Comparison of ENCODE assay signal across 14 cellular contexts in genomic region chr2:221997100-221997499, GRCh38.
DNase-seq lines count a peak whose midpoint lies in the region; ATAC-seq and TF ChIP-seq lines count a peak whose summit lies in the region.
"Had no signal": no experiment of that assay in that cellular context is flagged by ENCODE, and none has a peak within 500 bp of the region (broad histone marks: within the 10 kb centered on the region; RNA-seq: fewer than 3 reads in every experiment).

No MANE protein-coding gene starts in this region.

- intact Hi-C loops in Panc1 (cut with micrococcal nuclease; ENCODE audit: unreplicated experiment): no loop called here
- intact Hi-C loops in activated CD4-positive, alpha-beta memory T cell treated with anti-CD3 and anti-CD28 coated beads for 36 hours (cut with micrococcal nuclease): no loop called here

- DNase-seq in GM03348 (ENCODE audit: low spot score) (peak; percentile 27), Panc1 (ENCODE audit: low read depth, low spot score) (peak; percentile 2), osteoblast (ENCODE audit: insufficient read length, low spot score, missing footprints) (peak; percentile 45), NOMO-1 treated with DMSO at 0.1 percent for 48 hours (lab: John Stamatoyannopoulos, UW; ENCODE audit: unreplicated experiment) (no peak)
- no peak for DNase-seq in activated CD4-positive, alpha-beta memory T cell treated with anti-CD3 and anti-CD28 coated beads for 36 hours
- DNase-seq: activated CD4-positive, alpha-beta T cell treated with anti-CD3 and anti-CD28 coated beads, Interleukin-2, amount 10 ng/mL, durations not matched to agents 24 days and 14 days; Kasumi-1; left colon; nucleus accumbens had no signal

- H4K20me1 ChIP-seq in osteoblast (ENCODE audit: insufficient read depth, low read length): no peaks in the 10 kb centered on the region

- no peaks in the 10 kb centered on the region for H3K4me1 Mint-ChIP-seq in activated CD4-positive, alpha-beta memory T cell treated with anti-CD3 and anti-CD28 coated beads for 36 hours (ENCODE audit: low read depth)
- H3K4me1 Mint-ChIP-seq: activated CD4-positive, alpha-beta T cell treated with anti-CD3 and anti-CD28 coated beads, Interleukin-2, amount 10 ng/mL, durations not matched to agents 24 days and 14 days; activated naive CD4-positive, alpha-beta T cell treated with anti-CD3 and anti-CD28 coated beads, Interleukin-2, amount 50 U/mL, for 24 hours had no signal

- no peaks in the 10 kb centered on the region for H3K27me3 ChIP-seq in Panc1 (ENCODE audit: control insufficient read depth, insufficient read depth, low read length)
- no peaks in the 10 kb centered on the region for H3K27me3 ChIP-seq in osteoblast (ENCODE audit: insufficient read depth, low read length)

- H3K9me3 ChIP-seq in Panc1 (ENCODE audit: control insufficient read depth, insufficient read depth, low read depth, low read length): no peaks in the 10 kb centered on the region
- no peaks in the 10 kb centered on the region for H3K9me3 ChIP-seq in osteoblast (ENCODE audit: low read depth, low read length)

- no peak overlapping the region for H3K4me3 Mint-ChIP-seq in activated CD4-positive, alpha-beta memory T cell treated with anti-CD3 and anti-CD28 coated beads for 36 hours
- H3K4me3 Mint-ChIP-seq: activated CD4-positive, alpha-beta T cell treated with anti-CD3 and anti-CD28 coated beads, Interleukin-2, amount 10 ng/mL, durations not matched to agents 24 days and 14 days; activated naive CD4-positive, alpha-beta T cell treated with anti-CD3 and anti-CD28 coated beads, Interleukin-2, amount 50 U/mL, for 24 hours had no signal

- POLR2A ChIA-PET in Panc1 (lab: Charles Lee): no interaction called here
- POLR2A ChIA-PET in activated CD4-positive, alpha-beta memory T cell treated with anti-CD3 and anti-CD28 coated beads for 36 hours (lab: Charles Lee): no interaction called here

- CTCF ChIA-PET in Panc1 (lab: Charles Lee): no interaction called here
- CTCF ChIA-PET in activated CD4-positive, alpha-beta memory T cell treated with anti-CD3 and anti-CD28 coated beads for 36 hours (lab: Charles Lee): no interaction called here

- H3K36me3 ChIP-seq in Panc1 (ENCODE audit: control insufficient read depth, insufficient read depth, low read length) (no peaks in the 10 kb centered on the region), osteoblast (ENCODE audit: insufficient read depth, low read length) (no peaks in the 10 kb centered on the region)

- H2AFZ ChIP-seq in osteoblast (ENCODE audit: low read length): no peak overlapping the region

- no peak overlapping the region for H3K4me2 ChIP-seq in osteoblast (ENCODE audit: insufficient read depth, low read length)

- no peaks in the 10 kb centered on the region for H3K79me2 ChIP-seq in osteoblast (ENCODE audit: insufficient read depth, low read length)

- no peak overlapping the region for H3K27ac ChIP-seq in Panc1 (ENCODE audit: low read length)
- no peak overlapping the region for H3K27ac ChIP-seq in osteoblast (ENCODE audit: low read depth, low read length)
- H3K27ac ChIP-seq: SK-N-MC had no signal

- ATAC-seq in Panc1: no peak
- peak; percentile 38 for ATAC-seq in esophagus mucosa
- no peak for ATAC-seq in GM21825 (IDR thresholded peaks at IDR 0.05; ENCODE audit: unreplicated experiment)
- ATAC-seq in GM19328 (IDR thresholded peaks at IDR 0.05; ENCODE audit: unreplicated experiment): no peak
- ATAC-seq: left colon had no signal

- no peaks in the 10 kb centered on the region for H3K36me3 Mint-ChIP-seq in activated CD4-positive, alpha-beta memory T cell treated with anti-CD3 and anti-CD28 coated beads for 36 hours
- H3K36me3 Mint-ChIP-seq: activated naive CD4-positive, alpha-beta T cell treated with anti-CD3 and anti-CD28 coated beads, Interleukin-2, amount 50 U/mL, for 24 hours had no signal

- H3K27ac Mint-ChIP-seq in activated CD4-positive, alpha-beta memory T cell treated with anti-CD3 and anti-CD28 coated beads for 36 hours: no peak overlapping the region
- H3K27ac Mint-ChIP-seq: activated CD4-positive, alpha-beta T cell treated with anti-CD3 and anti-CD28 coated beads, Interleukin-2, amount 10 ng/mL, durations not matched to agents 24 days and 14 days; activated naive CD4-positive, alpha-beta T cell treated with anti-CD3 and anti-CD28 coated beads, Interleukin-2, amount 50 U/mL, for 24 hours had no signal

- H3K4me3 ChIP-seq in Panc1 (ENCODE audit: low read depth in 2 of 2, low read length in 2 of 2) (no peak overlapping the region), osteoblast (ENCODE audit: insufficient read depth, low read length) (no peak overlapping the region)
- H3K4me3 ChIP-seq: SK-N-MC had no signal

- H3K4me1 ChIP-seq in Panc1 (ENCODE audit: control insufficient read depth, insufficient read depth, low read length): no peaks in the 10 kb centered on the region
- no peaks in the 10 kb centered on the region for H3K4me1 ChIP-seq in osteoblast (ENCODE audit: insufficient read depth, low read length)

- H3K27me3 Mint-ChIP-seq in activated CD4-positive, alpha-beta memory T cell treated with anti-CD3 and anti-CD28 coated beads for 36 hours: peaks cover 2% of the 10 kb centered on the region
- H3K27me3 Mint-ChIP-seq: activated CD4-positive, alpha-beta T cell treated with anti-CD3 and anti-CD28 coated beads, Interleukin-2, amount 10 ng/mL, durations not matched to agents 24 days and 14 days had no signal

- BruUV-seq in Panc1 (replicated peaks; lab: Mats Ljungman, UMichigan): no TSS peak

- TF ChIP-seq CTCF in Panc1 (IDR thresholded peaks at IDR 0.05): no peak
- TF ChIP-seq CTCF in osteoblast (IDR thresholded peaks at IDR 0.05; ENCODE audit: extremely low read depth, low read depth, low read length): no peak

- H3K9me3 Mint-ChIP-seq in activated CD4-positive, alpha-beta memory T cell treated with anti-CD3 and anti-CD28 coated beads for 36 hours: no peaks in the 10 kb centered on the region
- H3K9me3 Mint-ChIP-seq: activated CD4-positive, alpha-beta T cell treated with anti-CD3 and anti-CD28 coated beads, Interleukin-2, amount 10 ng/mL, durations not matched to agents 24 days and 14 days; activated naive CD4-positive, alpha-beta T cell treated with anti-CD3 and anti-CD28 coated beads, Interleukin-2, amount 50 U/mL, for 24 hours had no signal

- in situ Hi-C loops in Panc1 (cut with HindIII; ENCODE audit: low pct_unique_long_range_greater_than_20kb, low sequenced_read_pairs): no loop called here

Comparison
In these comparisons a context has a peak if more than half of its experiments do, and no peak if none do; other contexts are left out.
1. DNase-seq: peak in GM03348 (single experiment), Panc1 (single experiment) and osteoblast (single experiment); none in NOMO-1 treated with DMSO at 0.1 percent for 48 hours (single experiment) and activated CD4-positive, alpha-beta memory T cell treated with anti-CD3 and anti-CD28 coated beads for 36 hours (single experiment).